In the genomic region with DNA sequence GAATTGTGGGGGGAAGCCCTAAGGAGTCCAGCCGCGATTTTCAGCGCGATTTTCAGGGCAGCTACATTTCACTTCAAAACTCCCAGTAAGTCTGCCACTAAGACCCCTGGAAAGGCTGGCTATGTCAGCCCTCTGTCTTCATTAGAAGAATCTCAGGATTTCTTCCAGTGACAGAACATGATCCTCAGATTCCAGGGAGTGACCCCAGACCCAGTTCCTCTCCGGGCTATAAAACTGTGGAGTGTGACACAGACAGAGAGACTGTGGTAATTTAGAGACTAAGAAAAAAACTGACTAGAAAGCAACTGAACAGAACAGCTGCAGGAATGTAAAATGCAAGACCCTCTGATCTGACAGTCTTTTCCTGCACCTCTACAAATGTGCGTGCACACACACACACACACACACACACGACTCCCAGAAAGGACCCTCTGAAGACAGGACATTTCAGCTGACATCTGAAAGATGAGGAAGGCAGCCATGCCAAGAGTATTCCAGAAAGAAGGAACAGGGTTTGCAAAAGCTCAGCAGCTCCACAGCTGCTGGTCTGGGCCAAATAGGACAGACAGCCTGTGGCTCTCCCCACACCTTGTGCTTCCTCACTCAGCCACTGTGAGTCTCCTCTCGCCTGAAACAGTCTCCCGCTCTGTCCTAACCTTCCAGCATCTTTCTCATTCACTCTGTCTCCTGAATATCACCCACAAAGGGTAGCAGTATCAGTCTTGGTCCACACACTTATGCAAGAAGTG, we compare ENCODE assay signal across 9 cellular contexts.
A peak's percentile ranks its signal among the peaks of the same experiment; 100 is the strongest.
DNase-seq lines count a peak whose midpoint lies in the region; ATAC-seq and TF ChIP-seq lines count a peak whose summit lies in the region.
"Had no signal": no experiment of that assay in that cellular context is flagged by ENCODE, and none has a peak within 500 bp of the region (broad histone marks: within the 10 kb centered on the region; RNA-seq: fewer than 3 reads in every experiment).

No MANE protein-coding gene starts in this region.

- H3K79me2 ChIP-seq in PC-3 (ENCODE audit: low read length): no peaks in the 10 kb centered on the region

- H4K20me1 ChIP-seq in PC-3 (ENCODE audit: low read length): no peaks in the 10 kb centered on the region

- CTCF ChIA-PET in PC-3 (lab: Charles Lee): no interaction called here

- no peak overlapping the region for H3K27ac ChIP-seq in PC-3 (ENCODE audit: low read length)

- peak overlapping the region; percentile 54 for H3K4me3 Mint-ChIP-seq in T-helper 1 cell treated with Interleukin-12 subunit alpha and Interleukin-12 subunit beta and Interleukin-4 antibody, amounts not matched to agents 30 μg/mL and 1 μg/mL, for 36 hours

- POLR2A ChIA-PET in PC-3 (lab: Charles Lee; ENCODE audit: unreplicated experiment): no interaction called here

- H3K27me3 Mint-ChIP-seq in T-helper 1 cell treated with Interleukin-12 subunit alpha and Interleukin-12 subunit beta and Interleukin-4 antibody, amounts not matched to agents 30 μg/mL and 1 μg/mL, for 36 hours (ENCODE audit: low read depth): peaks cover 13% of the 10 kb centered on the region

- no peak overlapping the region for H2AFZ ChIP-seq in PC-3 (ENCODE audit: low read length)

- peak overlapping the region; percentile 89 for H3K27ac Mint-ChIP-seq in T-helper 1 cell treated with Interleukin-12 subunit alpha and Interleukin-12 subunit beta and Interleukin-4 antibody, amounts not matched to agents 30 μg/mL and 1 μg/mL, for 36 hours

- H3K9me2 ChIP-seq in PC-3 (replicated peaks; ENCODE audit: low read length): no peaks in the 10 kb centered on the region

- no TSS peak for BruUV-seq in PC-3 (replicated peaks; lab: Mats Ljungman, UMichigan)

- H3K36me3 Mint-ChIP-seq in T-helper 1 cell treated with Interleukin-12 subunit alpha and Interleukin-12 subunit beta and Interleukin-4 antibody, amounts not matched to agents 30 μg/mL and 1 μg/mL, for 36 hours (ENCODE audit: low read depth): peaks cover 13% of the 10 kb centered on the region

- ATAC-seq in PC-3 (peak; percentile 91), HG02981 (IDR thresholded peaks at IDR 0.05; ENCODE audit: unreplicated experiment) (no peak), GM21447 (IDR thresholded peaks at IDR 0.05; ENCODE audit: unreplicated experiment) (no peak)

- no peaks in the 10 kb centered on the region for H3K9me3 ChIP-seq in PC-3 (ENCODE audit: low read length)

- H3K4me3 ChIP-seq in PC-3 (ENCODE audit: low read length) (no peak overlapping the region), fibroblast of the aortic adventitia (ENCODE audit: low read depth, low read length) (no peak overlapping the region), retinal pigment epithelial cell (ENCODE audit: low read length) (no peak overlapping the region)

- H3K4me1 ChIP-seq in PC-3 (ENCODE audit: insufficient read depth, low read length): no peaks in the 10 kb centered on the region

- TF ChIP-seq CTCF in PC-3 (conservative IDR thresholded peaks at IDR 0.05; ENCODE audit: low read depth, low read length) (peak; percentile 40; the same call in 1 of the 2 replicates), fibroblast of the aortic adventitia (IDR thresholded peaks at IDR 0.05; ENCODE audit: insufficient read depth, low read length) (peak; percentile 43), retinal pigment epithelial cell (conservative IDR thresholded peaks at IDR 0.05; ENCODE audit: low read depth, low read length) (peak; percentile 21)

- no peak overlapping the region for H3K4me2 ChIP-seq in PC-3 (ENCODE audit: low read length)

- H3K27me3 ChIP-seq in PC-3 (ENCODE audit: low read length): no peaks in the 10 kb centered on the region

- intact Hi-C loops in PC-3 (cut with micrococcal nuclease): loop anchor here (1.0 kb wide), 1 partner anchor 89 kb away; no protein-coding TSS in a partner anchor

- H3K4me1 Mint-ChIP-seq in T-helper 1 cell treated with Interleukin-12 subunit alpha and Interleukin-12 subunit beta and Interleukin-4 antibody, amounts not matched to agents 30 μg/mL and 1 μg/mL, for 36 hours (ENCODE audit: low read depth): peaks cover 74% of the 10 kb centered on the region

- H3K9ac ChIP-seq in PC-3 (ENCODE audit: low read length): no peak overlapping the region

- DNase-seq in T-helper 1 cell (no peak), PC-3 (peak; percentile 26), fibroblast of the aortic adventitia (ENCODE audit: low read depth) (peak; percentile 41), retinal pigment epithelial cell (ENCODE audit: low read depth) (no peak), NOMO-1 treated with DMSO at 0.1 percent for 48 hours (lab: John Stamatoyannopoulos, UW; ENCODE audit: unreplicated experiment) (no peak)
- DNase-seq: activated CD4-positive, alpha-beta T cell treated with anti-CD3 and anti-CD28 coated beads, Interleukin-2, amount 50 U/mL, for 1 hour had no signal

- H3F3A ChIP-seq in PC-3 (ENCODE audit: low read length, unreplicated experiment): no peaks in the 10 kb centered on the region

- H3K9me3 Mint-ChIP-seq in T-helper 1 cell treated with Interleukin-12 subunit alpha and Interleukin-12 subunit beta and Interleukin-4 antibody, amounts not matched to agents 30 μg/mL and 1 μg/mL, for 36 hours: no peaks in the 10 kb centered on the region

- no peaks in the 10 kb centered on the region for H3K36me3 ChIP-seq in PC-3 (ENCODE audit: low read depth, low read length)

Comparison
In these comparisons a context has a peak if more than half of its experiments do, and no peak if none do; other contexts are left out.
1. DNase-seq: peak in PC-3 (single experiment) and fibroblast of the aortic adventitia (single experiment); none in T-helper 1 cell (0 of 5), retinal pigment epithelial cell (single experiment) and NOMO-1 treated with DMSO at 0.1 percent for 48 hours (single experiment).
2. Peak in every context shown above with its lines, with median percentiles within 50 percentile points of each other: CTCF ChIP-seq.